Comparison of ENCODE assay signal across 9 cellular contexts in the genomic region with DNA sequence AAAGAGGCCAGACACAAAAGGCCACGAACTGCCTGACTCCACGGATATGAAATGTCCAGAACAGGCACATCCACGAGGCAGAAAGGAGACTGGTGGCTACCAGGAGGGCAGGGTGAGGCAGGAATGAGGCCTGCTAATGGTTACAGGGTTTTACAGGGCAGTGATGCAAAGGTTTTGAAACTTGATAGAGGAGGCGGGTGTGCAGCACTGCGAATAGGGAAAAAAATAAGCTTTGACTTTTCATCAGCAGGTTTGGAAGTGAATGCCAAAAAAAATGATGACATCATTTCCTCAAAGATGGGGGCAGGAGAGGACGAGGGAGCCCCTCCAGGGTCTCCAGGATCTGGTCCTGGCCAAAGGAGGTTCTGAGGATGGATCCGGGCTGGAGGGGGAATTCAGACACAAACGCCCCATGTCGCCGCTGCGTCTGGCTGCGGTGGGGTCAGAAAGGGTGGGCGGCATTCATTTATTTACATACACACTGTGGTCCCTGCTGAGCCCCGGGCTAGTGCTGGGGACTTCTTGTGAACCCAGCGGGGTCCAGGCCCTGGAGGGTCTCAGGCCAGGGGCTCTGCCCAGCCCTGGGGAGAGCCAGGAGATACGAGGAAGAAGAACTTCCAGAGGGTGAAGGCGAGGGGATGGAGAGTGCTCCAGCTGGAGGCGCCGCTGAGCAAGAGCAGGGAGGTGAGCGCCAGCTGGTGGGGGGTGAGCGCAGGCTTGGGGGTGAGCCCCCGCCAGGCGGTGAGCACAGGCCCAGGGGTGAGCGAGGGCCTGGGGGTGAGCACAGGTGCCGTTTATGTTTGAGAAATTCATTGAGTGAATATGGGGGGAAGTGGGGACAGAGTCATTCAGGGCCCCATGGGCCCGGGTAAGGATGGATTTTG.
DNase-seq lines count a peak whose midpoint lies in the region; ATAC-seq and TF ChIP-seq lines count a peak whose summit lies in the region.
"Had no signal": no experiment of that assay in that cellular context is flagged by ENCODE, and none has a peak within 500 bp of the region (broad histone marks: within the 10 kb centered on the region; RNA-seq: fewer than 3 reads in every experiment).

No MANE protein-coding gene starts in this region.

- POLR2A ChIA-PET in PC-9 (lab: Charles Lee; ENCODE audit: unreplicated experiment), result no interaction called here
- POLR2A ChIA-PET in T-cell (lab: Charles Lee), result no interaction called here

- no peaks in the 10 kb centered on the region for H3K9me3 ChIP-seq in BLaER1
- H3K9me3 ChIP-seq in osteoblast (ENCODE audit: low read depth, low read length), result no peaks in the 10 kb centered on the region
- H3K9me3 ChIP-seq in PC-9 (ENCODE audit: insufficient read depth, low read depth), result no peaks in the 10 kb centered on the region
- H3K9me3 ChIP-seq: mucosa of descending colon had no signal

- no peaks in the 10 kb centered on the region for H3K9me3 Mint-ChIP-seq in endothelial cell (ENCODE audit: unreplicated experiment)
- H3K9me3 Mint-ChIP-seq in T-cell, result no peaks in the 10 kb centered on the region

- H3K4me2 ChIP-seq in BLaER1 (peak overlapping the region; percentile 77), osteoblast (ENCODE audit: insufficient read depth, low read length) (peak overlapping the region; percentile 10), PC-9 (no peak overlapping the region)

- H3K36me3 Mint-ChIP-seq in endothelial cell (ENCODE audit: low read depth, unreplicated experiment) (peaks cover 4% of the 10 kb centered on the region), T-cell (peaks cover 3% of the 10 kb centered on the region)

- H3K27me3 ChIP-seq in BLaER1 (no peaks in the 10 kb centered on the region), osteoblast (ENCODE audit: insufficient read depth, low read length) (no peaks in the 10 kb centered on the region), PC-9 (ENCODE audit: insufficient read depth, low read depth) (no peaks in the 10 kb centered on the region)

- no peak overlapping the region for H2AFZ ChIP-seq in osteoblast (ENCODE audit: low read length)
- H2AFZ ChIP-seq in PC-9, result no peak overlapping the region

- H3K27ac ChIP-seq in BLaER1 (no peak overlapping the region), osteoblast (ENCODE audit: low read depth, low read length) (peak overlapping the region; percentile 89), PC-9 (no peak overlapping the region)

- peaks cover 97% of the 10 kb centered on the region for H3K4me1 ChIP-seq in BLaER1
- H3K4me1 ChIP-seq in osteoblast (ENCODE audit: insufficient read depth, low read length), result peaks cover 27% of the 10 kb centered on the region
- H3K4me1 ChIP-seq in PC-9 (replicated peaks; ENCODE audit: insufficient read depth), result no peaks in the 10 kb centered on the region

- H3K27me3 Mint-ChIP-seq in endothelial cell (ENCODE audit: unreplicated experiment) (peaks cover 9% of the 10 kb centered on the region), T-cell (no peaks in the 10 kb centered on the region)

- H3K27ac Mint-ChIP-seq in endothelial cell (ENCODE audit: unreplicated experiment) (peak overlapping the region; percentile 28), T-cell (peak overlapping the region in 1 of 2 donors; percentile 2)

- H4K20me1 ChIP-seq in BLaER1, result peaks cover 100% of the 10 kb centered on the region
- peaks cover 90% of the 10 kb centered on the region for H4K20me1 ChIP-seq in osteoblast (ENCODE audit: insufficient read depth, low read length)
- H4K20me1 ChIP-seq in PC-9 (ENCODE audit: insufficient read depth), result peaks cover 74% of the 10 kb centered on the region

- H3K4me3 Mint-ChIP-seq in endothelial cell (ENCODE audit: unreplicated experiment) (no peak overlapping the region), T-cell (no peak overlapping the region)

- peak; percentile 5 for TF ChIP-seq CTCF in NB4 (IDR thresholded peaks at IDR 0.05; ENCODE audit: low read depth, low read length)
- no peak for TF ChIP-seq CTCF in endothelial cell (IDR thresholded peaks at IDR 0.05; ENCODE audit: unreplicated experiment)
- TF ChIP-seq CTCF in osteoblast (IDR thresholded peaks at IDR 0.05; ENCODE audit: extremely low read depth, low read depth, low read length), result peak; percentile 13
- no peak for TF ChIP-seq CTCF in PC-9 (conservative IDR thresholded peaks at IDR 0.05)

- H3K4me3 ChIP-seq in BLaER1 (no peak overlapping the region), NB4 (ENCODE audit: low read depth, low read length) (no peak overlapping the region), osteoblast (ENCODE audit: insufficient read depth, low read length) (no peak overlapping the region), PC-9 (no peak overlapping the region)
- H3K4me3 ChIP-seq: mucosa of descending colon had no signal

- peaks cover 90% of the 10 kb centered on the region for H3K79me2 ChIP-seq in osteoblast (ENCODE audit: insufficient read depth, low read length)
- peaks cover 77% of the 10 kb centered on the region for H3K79me2 ChIP-seq in PC-9 (ENCODE audit: low read depth)

- H3K4me1 Mint-ChIP-seq in endothelial cell (ENCODE audit: unreplicated experiment) (peaks cover 14% of the 10 kb centered on the region), T-cell (peaks cover 63 to 70% (median 70%) of the 10 kb centered on the region in 3 donors)

- intact Hi-C loops in PC-9 (cut with micrococcal nuclease; ENCODE audit: unreplicated experiment), result no loop called here

- H3K9ac ChIP-seq in BLaER1, result no peak overlapping the region

- no peak for ATAC-seq in HG03095 (IDR thresholded peaks at IDR 0.05; ENCODE audit: unreplicated experiment)
- no peak for ATAC-seq in T-cell (replicated peaks in 1 of 4)
- ATAC-seq: mucosa of descending colon had no signal

- DNase-seq in NB4 (ENCODE audit: low read depth) (no peak), endothelial cell (ENCODE audit: low spot score) (no peak), osteoblast (ENCODE audit: insufficient read length, low spot score, missing footprints) (peak; percentile 95), amniotic stem cell (lab: John Stamatoyannopoulos, UW) (no peak), PC-9 (no peak), T-cell (no peak)
- DNase-seq: mucosa of descending colon had no signal

- CTCF ChIA-PET in PC-9 (lab: Charles Lee) (no interaction called here), T-cell (lab: Charles Lee) (no interaction called here)

- no peaks in the 10 kb centered on the region for H3F3A ChIP-seq in PC-9 (ENCODE audit: insufficient read depth, low read depth)

- H3K36me3 ChIP-seq in BLaER1 (peaks cover 21% of the 10 kb centered on the region), osteoblast (ENCODE audit: insufficient read depth, low read length) (peaks cover 8% of the 10 kb centered on the region), PC-9 (ENCODE audit: low read depth) (no peaks in the 10 kb centered on the region)

- no peak for TF ChIP-seq POLR2A in NB4 (IDR thresholded peaks at IDR 0.05; ENCODE audit: extremely low read depth, insufficient read length)

- no TSS peak for BruUV-seq in PC-9 (replicated peaks; lab: Mats Ljungman, UMichigan)

- no peaks in the 10 kb centered on the region for H3K9me2 ChIP-seq in PC-9 (ENCODE audit: insufficient read depth)

Comparison
In these comparisons a context has a peak if more than half of its experiments do, and no peak if none do; other contexts are left out.
1. CTCF ChIP-seq: peak in NB4 (single experiment) and osteoblast (single experiment); none in endothelial cell (single experiment) and PC-9 (single experiment).